24 cellular contexts compared by ENCODE assay signal in the genomic region with DNA sequence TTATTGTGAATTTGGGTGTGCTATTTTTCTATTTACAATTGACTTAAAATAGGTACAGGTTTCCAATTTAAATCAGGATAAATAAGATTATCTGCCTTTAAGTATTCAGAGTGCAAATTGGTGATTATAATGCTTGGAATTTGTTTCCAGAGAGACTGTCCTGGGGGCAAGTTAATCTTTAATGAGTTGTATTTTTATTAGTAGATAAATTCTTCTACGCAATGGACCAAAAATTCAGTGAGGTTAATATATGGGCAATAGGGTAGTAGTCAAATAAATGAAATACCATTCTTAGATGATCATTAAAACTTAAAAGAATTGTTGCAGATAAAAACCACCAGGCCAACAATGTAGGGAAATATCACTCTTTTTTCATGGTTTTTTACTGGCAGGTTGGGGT. TPM values are rescaled to one million over a fixed set of nuclear protein-coding genes. Genes with fewer than 3 reads are reported as not detected.
A peak's percentile ranks its signal among the peaks of the same experiment; 100 is the strongest.
DNase-seq lines count a peak whose midpoint lies in the region; ATAC-seq and TF ChIP-seq lines count a peak whose summit lies in the region.
"Had no signal": no experiment of that assay in that cellular context is flagged by ENCODE, and none has a peak within 500 bp of the region (broad histone marks: within the 10 kb centered on the region; RNA-seq: fewer than 3 reads in every experiment).

No MANE protein-coding gene starts in this region.

- H3K79me2 ChIP-seq in PC-3 (ENCODE audit: low read length) = peaks cover 72% of the 10 kb centered on the region
- H3K79me2 ChIP-seq in fibroblast of lung (ENCODE audit: control insufficient read depth, insufficient read depth, low read length) = peaks cover 53% of the 10 kb centered on the region

- no peak overlapping the region for H2AFZ ChIP-seq in PC-3 (ENCODE audit: low read length)
- no peak overlapping the region for H2AFZ ChIP-seq in fibroblast of lung (ENCODE audit: low read length)
- H2AFZ ChIP-seq: GM23338 had no signal

- TF ChIP-seq CTCF in AG10803 (conservative IDR thresholded peaks at IDR 0.05; ENCODE audit: low read length) (no peak), PC-3 (conservative IDR thresholded peaks at IDR 0.05; ENCODE audit: low read depth, low read length) (no peak), fibroblast of lung (conservative IDR thresholded peaks at IDR 0.05 in 1 of 2, IDR thresholded peaks at IDR 0.05 in 1 of 2; ENCODE audit: low read depth in 1 of 2, low read length in 2 of 2) (no peak), neural crest cell (conservative IDR thresholded peaks at IDR 0.05) (no peak), prostate gland (IDR thresholded peaks at IDR 0.05) (no peak)

- H3K4me1 Mint-ChIP-seq in neural crest cell = peaks cover 12% of the 10 kb centered on the region

- CTCF ChIA-PET in PC-3 (lab: Charles Lee) = interaction anchor here (1.0 kb wide), 1 partner anchor 15 kb away, joined by 3 read pairs; no protein-coding TSS in a partner anchor

- no peaks in the 10 kb centered on the region for H3F3A ChIP-seq in PC-3 (ENCODE audit: low read length, unreplicated experiment)

- H3K4me3 ChIP-seq in AG10803 (ENCODE audit: low read length) (peak overlapping the region; percentile 80), PC-3 (ENCODE audit: low read length) (peak overlapping the region; percentile 72), fibroblast of lung (replicated peaks in 1 of 4; ENCODE audit: control extremely low read depth in 1 of 4, insufficient read depth in 1 of 4, low read depth in 3 of 4, low read length in 4 of 4) (peak overlapping the region in 1 of 4 experiments; percentile 81), prostate gland (no peak overlapping the region)
- H3K4me3 ChIP-seq: GM23338 had no signal

- H4K20me1 ChIP-seq in PC-3 (ENCODE audit: low read length) (no peaks in the 10 kb centered on the region), fibroblast of lung (ENCODE audit: control insufficient read depth, extremely low read depth, insufficient read depth, low read length) (no peaks in the 10 kb centered on the region)

- H3K36me3 ChIP-seq in PC-3 (ENCODE audit: low read depth, low read length) = no peaks in the 10 kb centered on the region
- no peaks in the 10 kb centered on the region for H3K36me3 ChIP-seq in fibroblast of lung (ENCODE audit: control insufficient read depth, insufficient read depth, low read length)
- no peaks in the 10 kb centered on the region for H3K36me3 ChIP-seq in prostate gland
- H3K36me3 ChIP-seq: neutrophil, right atrium auricular region, uterus had no signal

- POLR2A ChIA-PET in PC-3 (lab: Charles Lee; ENCODE audit: unreplicated experiment) = no interaction called here

- H3K9me3 ChIP-seq in PC-3 (ENCODE audit: low read length) = no peaks in the 10 kb centered on the region
- H3K9me3 ChIP-seq in fibroblast of lung (ENCODE audit: control insufficient read depth, insufficient read depth, low read depth, low read length) = no peaks in the 10 kb centered on the region
- H3K9me3 ChIP-seq in prostate gland = no peaks in the 10 kb centered on the region
- H3K9me3 ChIP-seq: neutrophil, right atrium auricular region, SK-N-SH, uterus had no signal

- no peaks in the 10 kb centered on the region for H3K9me3 Mint-ChIP-seq in neural crest cell
- H3K9me3 Mint-ChIP-seq: CD4-positive, alpha-beta T cell; GM23338 had no signal

- intact Hi-C loops in PC-3 (cut with micrococcal nuclease) (loop anchor here (5.0 to 10.0 kb wide), 2 partner anchors 104 to 221 kb away; no protein-coding TSS in a partner anchor), prostate gland (cut with DNase I) (loop anchor here (10.0 kb wide), 2 partner anchors 129 to 259 kb away; no protein-coding TSS in a partner anchor)

- H3K27me3 Mint-ChIP-seq in neural crest cell (ENCODE audit: low read depth) = peaks cover 56% of the 10 kb centered on the region

- H3K4me2 ChIP-seq in PC-3 (ENCODE audit: low read length) (peak overlapping the region; percentile 82), fibroblast of lung (ENCODE audit: extremely low read depth, insufficient read depth, low read length) (peak overlapping the region; percentile 18)
- H3K4me2 ChIP-seq: GM23338 had no signal

- peak overlapping the region; percentile 41 for H3K27ac ChIP-seq in PC-3 (ENCODE audit: low read length)
- no peak overlapping the region for H3K27ac ChIP-seq in fibroblast of lung (ENCODE audit: insufficient read depth, low read length)
- no peak overlapping the region for H3K27ac ChIP-seq in prostate gland
- H3K27ac ChIP-seq: neutrophil, right atrium auricular region, uterus, WERI-Rb-1 had no signal

- H3K9me2 ChIP-seq in PC-3 (replicated peaks; ENCODE audit: low read length) = no peaks in the 10 kb centered on the region
- H3K9me2 ChIP-seq: SK-N-SH had no signal

- H3K4me1 ChIP-seq in PC-3 (ENCODE audit: insufficient read depth, low read length) (peaks cover 23% of the 10 kb centered on the region; the same call in 1 of the 2 replicates), fibroblast of lung (ENCODE audit: control insufficient read depth, extremely low read depth, insufficient read depth, low read length) (no peaks in the 10 kb centered on the region), prostate gland (replicated peaks) (no peaks in the 10 kb centered on the region)
- H3K4me1 ChIP-seq: uterus had no signal

- TF ChIP-seq POLR2A in prostate gland (IDR thresholded peaks at IDR 0.05) = no peak

- DNase-seq in AG10803 (ENCODE audit: low read depth) (peak; percentile 30), PC-3 (peak; percentile 82), fibroblast of lung (ENCODE audit: low read depth in 2 of 2) (peak in 1 of 2 donors; percentile 70), neural crest cell (ENCODE audit: low read depth, low spot score) (no peak), prostate gland (ENCODE audit: low spot score) (no peak)
- DNase-seq in effector CD8-positive, alpha-beta T cell (lab: John Stamatoyannopoulos, UW) = no peak
- DNase-seq in activated CD8-positive, alpha-beta memory T cell treated with anti-CD3 and anti-CD28 coated beads, Interleukin-2, amount 50 U/mL, for 48 hours = no peak
- DNase-seq: activated T-cell treated with anti-CD3 and anti-CD28 coated beads for 4 hours; caudate nucleus; CD4-positive, alpha-beta T cell; DMS153; KG1; NCI-H1105; NCI-H2107; NCI-H524 treated with DMSO at 0.1 percent for 48 hours; RPMI8226; SK-N-SH; uterus; WERI-Rb-1 had no signal

- peak overlapping the region; percentile 13; the same call in 1 of the 2 replicates for H3K9ac ChIP-seq in PC-3 (ENCODE audit: low read length)
- H3K9ac ChIP-seq in fibroblast of lung (ENCODE audit: insufficient read depth, low read length) = no peak overlapping the region
- H3K9ac ChIP-seq: SK-N-SH had no signal

- no peaks in the 10 kb centered on the region for H3K36me3 Mint-ChIP-seq in neural crest cell (ENCODE audit: low read depth)

- no peak overlapping the region for H3K27ac Mint-ChIP-seq in neural crest cell (ENCODE audit: unreplicated experiment)
- H3K27ac Mint-ChIP-seq: CD4-positive, alpha-beta T cell; GM23338 had no signal

- 71% methylated on average over 1 of the region's 1 CpG for WGBS in prostate gland

- no TSS peak for BruUV-seq in PC-3 (replicated peaks; lab: Mats Ljungman, UMichigan)

- H3K4me3 Mint-ChIP-seq in neural crest cell = peak overlapping the region; percentile 28
- H3K4me3 Mint-ChIP-seq: CD4-positive, alpha-beta T cell; GM23338 had no signal

- peaks cover 42% of the 10 kb centered on the region for H3K27me3 ChIP-seq in PC-3 (ENCODE audit: low read length)
- H3K27me3 ChIP-seq in fibroblast of lung (ENCODE audit: control insufficient read depth, insufficient read depth, low read length) = no peaks in the 10 kb centered on the region
- no peaks in the 10 kb centered on the region for H3K27me3 ChIP-seq in prostate gland (replicated peaks; ENCODE audit: insufficient read depth)
- H3K27me3 ChIP-seq: right atrium auricular region, uterus had no signal

- no peak for ATAC-seq in PC-3
- no peak for ATAC-seq in GM21526 (IDR thresholded peaks at IDR 0.05; ENCODE audit: low FRiP score, unreplicated experiment)
- ATAC-seq: GM23338 had no signal

RNA-seq across cellular contexts. Expression of gene BICC1, which starts 3.4 kb away (rescaled TPM):
- total RNA-seq in PC-3 (2014; rRNA removed) (11.9 and 13.9 TPM in 2 replicates), fibroblast of lung (62.7 and 64.7 TPM in 2 replicates), neural crest cell (2.4 and 2.5 TPM in 2 replicates), prostate gland (10 to 100 TPM in 1 of 2 donors, 1 to 10 TPM in 1; 5.1 to 12.7 TPM)
- 22.2 and 22.6 TPM in 2 replicates for polyA plus RNA-seq in fibroblast of lung
- polyA plus RNA-seq in fibroblast of lung (2012) = 27.7 and 31.9 TPM in 2 replicates
- 88.1 and 93.5 TPM in 2 replicates for polyA minus RNA-seq in fibroblast of lung (ENCODE audit: low replicate concordance)
- total RNA-seq: CD4-positive, alpha-beta T cell; dermis microvascular lymphatic vessel endothelial cell had no signal

Comparison
In these comparisons a context has a peak if more than half of its experiments do, and no peak if none do; other contexts are left out.
1. DNase-seq: peak in AG10803 (single experiment) and PC-3 (single experiment); none in neural crest cell (single experiment), effector CD8-positive, alpha-beta T cell (single experiment), activated CD8-positive, alpha-beta memory T cell treated with anti-CD3 and anti-CD28 coated beads, Interleukin-2, amount 50 U/mL, for 48 hours (single experiment) and prostate gland (single experiment).
2. H3K4me3 ChIP-seq: peak in AG10803 (single experiment) and PC-3 (single experiment); none in prostate gland (0 of 2).